Comparison of ENCODE assay signal across 18 cellular contexts in the genomic region with DNA sequence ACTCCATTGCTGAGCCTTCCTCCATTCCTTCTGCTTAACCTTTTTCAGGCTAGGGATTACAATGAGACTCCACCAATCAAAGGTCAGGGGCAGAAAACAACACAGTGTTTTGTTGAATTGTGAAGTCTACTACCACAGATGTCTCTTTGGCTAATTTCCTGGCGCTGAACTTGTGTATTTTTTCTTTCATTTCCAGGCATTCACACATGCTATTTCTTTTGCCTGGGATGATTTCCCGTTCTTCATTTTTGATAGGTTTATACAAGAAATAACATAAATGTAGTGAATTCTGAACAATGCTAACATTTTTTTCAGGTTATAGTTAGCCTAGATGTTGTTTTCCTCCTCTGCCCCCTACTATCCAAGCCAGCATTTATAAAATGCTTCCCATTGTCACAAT.
DNase-seq lines count a peak whose midpoint lies in the region; TF ChIP-seq lines count a peak whose summit lies in the region.
"Had no signal": no experiment of that assay in that cellular context is flagged by ENCODE, and none has a peak within 500 bp of the region (broad histone marks: within the 10 kb centered on the region; RNA-seq: fewer than 3 reads in every experiment).

No MANE protein-coding gene starts in this region.

- H3K4me1 Mint-ChIP-seq in endodermal cell (no peaks in the 10 kb centered on the region), neural crest cell (peaks cover 20% of the 10 kb centered on the region)
- H3K4me1 Mint-ChIP-seq in activated T-helper 2 cell treated with anti-CD3 and anti-CD28 coated beads, Interferon-gamma antibody, Interleukin-2, Interleukin-4, amounts not matched to agents 10 μg/mL and 5 μg/mL and 100 μg/mL, durations not matched to agents 14 hours and 24 hours and 36 hours (ENCODE audit: low read depth), result no peaks in the 10 kb centered on the region

- H3K27ac ChIP-seq in angular gyrus (ENCODE audit: low read depth, low read length) (peak overlapping the region; percentile 11), endodermal cell (ENCODE audit: low read depth, low read length) (peak overlapping the region; percentile 38), substantia nigra (ENCODE audit: low read depth, low read length, poor library complexity, severe bottlenecking) (peak overlapping the region; percentile 30), coronary artery (no peak overlapping the region), GM23248 (no peak overlapping the region)
- H3K27ac ChIP-seq: C4-2B, PC-9, SK-N-MC had no signal

- H3K4me3 Mint-ChIP-seq in endodermal cell (no peak overlapping the region), neural crest cell (no peak overlapping the region)
- no peak overlapping the region for H3K4me3 Mint-ChIP-seq in activated T-helper 2 cell treated with anti-CD3 and anti-CD28 coated beads, Interferon-gamma antibody, Interleukin-2, Interleukin-4, amounts not matched to agents 10 μg/mL and 5 μg/mL and 100 μg/mL, durations not matched to agents 14 hours and 24 hours and 36 hours (ENCODE audit: low read depth)

- H3K4me1 ChIP-seq in endodermal cell (ENCODE audit: control insufficient read depth, insufficient read depth, low read length) (no peaks in the 10 kb centered on the region), GM23248 (ENCODE audit: insufficient read depth) (no peaks in the 10 kb centered on the region)

- no peak overlapping the region for H3K4me3 ChIP-seq in endodermal cell (ENCODE audit: low read length)
- no peak overlapping the region for H3K4me3 ChIP-seq in coronary artery
- H3K4me3 ChIP-seq in GM23248, result no peak overlapping the region
- H3K4me3 ChIP-seq: PC-9, SK-N-MC had no signal

- intact Hi-C loops in activated T-helper 2 cell treated with anti-CD3 and anti-CD28 coated beads, Interferon-gamma antibody, Interleukin-2, Interleukin-4, amounts not matched to agents 10 μg/mL and 5 μg/mL and 100 μg/mL, durations not matched to agents 14 hours and 24 hours and 36 hours (cut with micrococcal nuclease), result no loop called here

- H3K27me3 Mint-ChIP-seq in endodermal cell (ENCODE audit: insufficient read depth), result peaks cover 2% of the 10 kb centered on the region
- H3K27me3 Mint-ChIP-seq in neural crest cell (ENCODE audit: low read depth), result no peaks in the 10 kb centered on the region
- H3K27me3 Mint-ChIP-seq in activated T-helper 2 cell treated with anti-CD3 and anti-CD28 coated beads, Interferon-gamma antibody, Interleukin-2, Interleukin-4, amounts not matched to agents 10 μg/mL and 5 μg/mL and 100 μg/mL, durations not matched to agents 14 hours and 24 hours and 36 hours (ENCODE audit: low read depth), result no peaks in the 10 kb centered on the region

- no peaks in the 10 kb centered on the region for H3K36me3 Mint-ChIP-seq in endodermal cell (ENCODE audit: low read depth)
- peaks cover 4% of the 10 kb centered on the region for H3K36me3 Mint-ChIP-seq in neural crest cell (ENCODE audit: low read depth)
- no peaks in the 10 kb centered on the region for H3K36me3 Mint-ChIP-seq in activated T-helper 2 cell treated with anti-CD3 and anti-CD28 coated beads, Interferon-gamma antibody, Interleukin-2, Interleukin-4, amounts not matched to agents 10 μg/mL and 5 μg/mL and 100 μg/mL, durations not matched to agents 14 hours and 24 hours and 36 hours (ENCODE audit: low read depth)

- no peaks in the 10 kb centered on the region for H3F3A ChIP-seq in GM23248 (ENCODE audit: insufficient read depth)

- H3K9me3 Mint-ChIP-seq in endodermal cell, result peaks cover 4% of the 10 kb centered on the region
- H3K9me3 Mint-ChIP-seq in neural crest cell, result peaks cover 12% of the 10 kb centered on the region
- peaks cover 6% of the 10 kb centered on the region for H3K9me3 Mint-ChIP-seq in activated T-helper 2 cell treated with anti-CD3 and anti-CD28 coated beads, Interferon-gamma antibody, Interleukin-2, Interleukin-4, amounts not matched to agents 10 μg/mL and 5 μg/mL and 100 μg/mL, durations not matched to agents 14 hours and 24 hours and 36 hours

- H3K9me3 ChIP-seq in endodermal cell (ENCODE audit: control insufficient read depth, low read length) (no peaks in the 10 kb centered on the region), GM23248 (ENCODE audit: low read depth) (no peaks in the 10 kb centered on the region)

- no peaks in the 10 kb centered on the region for H4K20me1 ChIP-seq in GM23248 (ENCODE audit: insufficient read depth)

- DNase-seq in endodermal cell, result no peak
- no peak for DNase-seq in neural crest cell (ENCODE audit: low read depth, low spot score)
- peak in 1 of 49 donors; percentile 16 for DNase-seq in substantia nigra (lab: John Stamatoyannopoulos, UW)
- no peak for DNase-seq in coronary artery (ENCODE audit: low spot score)
- no peak for DNase-seq in activated T-helper 2 cell treated with anti-CD3 and anti-CD28 coated beads, Interferon-gamma antibody, Interleukin-2, Interleukin-4, amounts not matched to agents 10 μg/mL and 5 μg/mL and 100 μg/mL, durations not matched to agents 14 hours and 24 hours and 36 hours (ENCODE audit: low spot score)
- no peak for DNase-seq in GM23248
- DNase-seq: GDM1, KG1, NCI-H1092, NCI-H1436, NCI-H1930, NCI-H510A, PC-9, RPMI8226, SHP77 treated with DMSO at 0.1 percent for 48 hours had no signal

- 80 to 94% methylated on average over 1 of the region's 2 CpGs for WGBS in endodermal cell (ENCODE audit: insufficient coverage in 1 of 2, insufficient read length in 1 of 2), 2 experiments
- WGBS in GM23248 (ENCODE audit: low coverage in 1 of 2, low lambda C conversion rate in 2 of 2, missing lambda C conversion rate in 2 of 2), 2 experiments, result 38 to 41% methylated on average over 2 of the region's 2 CpGs

- TF ChIP-seq CTCF in endodermal cell (conservative IDR thresholded peaks at IDR 0.05), result no peak
- no peak for TF ChIP-seq CTCF in neural crest cell (conservative IDR thresholded peaks at IDR 0.05)
- no peak for TF ChIP-seq CTCF in coronary artery (IDR thresholded peaks at IDR 0.05)

- H2AFZ ChIP-seq in GM23248, result no peak overlapping the region
- H2AFZ ChIP-seq: PC-9 had no signal

- H3K9ac ChIP-seq in endodermal cell (ENCODE audit: extremely low read depth, low read length, poor library complexity, severe bottlenecking) (no peak overlapping the region), GM23248 (no peak overlapping the region)

- no peak overlapping the region for H3K27ac Mint-ChIP-seq in endodermal cell
- peak overlapping the region; percentile 14 for H3K27ac Mint-ChIP-seq in neural crest cell (ENCODE audit: unreplicated experiment)
- no peak overlapping the region for H3K27ac Mint-ChIP-seq in activated T-helper 2 cell treated with anti-CD3 and anti-CD28 coated beads, Interferon-gamma antibody, Interleukin-2, Interleukin-4, amounts not matched to agents 10 μg/mL and 5 μg/mL and 100 μg/mL, durations not matched to agents 14 hours and 24 hours and 36 hours

- in situ Hi-C loops in GM23248 (cut with MboI), result no loop called here

- no peaks in the 10 kb centered on the region for H3K9me2 ChIP-seq in GM23248 (ENCODE audit: insufficient read depth)

- H3K27me3 ChIP-seq in endodermal cell (ENCODE audit: control insufficient read depth, insufficient read depth, low read length, poor library complexity, severe bottlenecking), result no peaks in the 10 kb centered on the region
- no peaks in the 10 kb centered on the region for H3K27me3 ChIP-seq in GM23248 (replicated peaks; ENCODE audit: insufficient read depth)

- no peak overlapping the region for H3K4me2 ChIP-seq in GM23248 (ENCODE audit: unreplicated experiment)
- H3K4me2 ChIP-seq: PC-9 had no signal

- H3K36me3 ChIP-seq in endodermal cell (ENCODE audit: control insufficient read depth, insufficient read depth, low read length) (no peaks in the 10 kb centered on the region), GM23248 (ENCODE audit: low read depth) (no peaks in the 10 kb centered on the region)

- H3K79me2 ChIP-seq in GM23248 (ENCODE audit: insufficient read depth), result no peaks in the 10 kb centered on the region

Comparison
In these comparisons a context has a peak if more than half of its experiments do, and no peak if none do; other contexts are left out.
1. H3K27ac ChIP-seq: peak in angular gyrus (single experiment), endodermal cell (single experiment) and substantia nigra (single experiment); none in coronary artery (0 of 2) and GM23248 (single experiment).